1 cellular context compared by ENCODE assay signal in the genomic region with DNA sequence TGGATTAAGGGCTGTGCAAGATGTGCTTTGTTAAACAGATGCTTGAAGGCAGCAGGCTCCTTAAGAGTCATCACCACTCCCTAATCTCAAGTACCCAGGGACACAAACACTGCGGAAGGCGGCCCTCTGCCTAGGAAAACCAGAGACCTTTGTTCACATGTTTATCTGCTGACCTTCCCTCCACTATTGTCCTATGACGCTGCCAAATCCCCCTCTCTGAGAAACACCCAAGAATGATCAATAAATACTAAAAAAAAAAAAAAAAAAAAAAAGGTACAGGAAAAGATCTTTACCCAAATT.
TF ChIP-seq lines count a peak whose summit lies in the region.

No MANE protein-coding gene starts in this region.

TF ChIP-seq in K562, 482 proteins besides CTCF, POLR2A, EP300 and RAD21 (continued from another document):
- TF ChIP-seq DMBX1 (CRISPR knock-in tag; IDR thresholded peaks at IDR 0.05; ENCODE audit: borderline replicate concordance) (0 out of 2 replicates have a peak, but pooled peaks have one; percentile 4), NCOR1 (IDR thresholded peaks at IDR 0.05) (peak; percentile 58), SOX6 (IDR thresholded peaks at IDR 0.05) (0 out of 2 replicates have a peak, but pooled peaks have one; percentile 21), DPF2 (IDR thresholded peaks at IDR 0.05) (peak; percentile 39), TCF3 (CRISPR knock-in tag; IDR thresholded peaks at IDR 0.05) (peak; percentile 66), CBFA2T3 (IDR thresholded peaks at IDR 0.05) (peak; percentile 86), CXXC5 (CRISPR knock-in tag; IDR thresholded peaks at IDR 0.05) (0 out of 2 replicates have a peak, but pooled peaks have one; percentile 11), TRIM24 (IDR thresholded peaks at IDR 0.05) (peak; percentile 10 to 26; a peak in 1 of 4 replicates), CBFA2T2 (conservative IDR thresholded peaks at IDR 0.05) (peak; percentile 84), NFIC (IDR thresholded peaks at IDR 0.05) (peak; percentile 47; the same call in 1 of the 2 replicates), ARID1B (IDR thresholded peaks at IDR 0.05) (peak; percentile 60; the same call in 1 of the 2 replicates)
- TF ChIP-seq, protein P1, sequence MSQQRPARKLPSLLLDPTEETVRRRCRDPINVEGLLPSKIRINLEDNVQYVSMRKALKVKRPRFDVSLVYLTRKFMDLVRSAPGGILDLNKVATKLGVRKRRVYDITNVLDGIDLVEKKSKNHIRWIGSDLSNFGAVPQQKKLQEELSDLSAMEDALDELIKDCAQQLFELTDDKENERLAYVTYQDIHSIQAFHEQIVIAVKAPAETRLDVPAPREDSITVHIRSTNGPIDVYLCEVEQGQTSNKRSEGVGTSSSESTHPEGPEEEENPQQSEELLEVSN (IDR thresholded peaks at IDR 0.05; ENCODE audit: borderline replicate concordance in 1 of 2, extremely low read depth in 1 of 2, insufficient read depth in 1 of 2, insufficient read length in 1 of 2, low read depth in 1 of 2, low read length in 1 of 2, poor library complexity in 1 of 2, severe bottlenecking in 1 of 2): peak in 1 of 2 experiments; percentile 14
